Comparison of ENCODE assay signal across 1 cellular context in the genomic region with DNA sequence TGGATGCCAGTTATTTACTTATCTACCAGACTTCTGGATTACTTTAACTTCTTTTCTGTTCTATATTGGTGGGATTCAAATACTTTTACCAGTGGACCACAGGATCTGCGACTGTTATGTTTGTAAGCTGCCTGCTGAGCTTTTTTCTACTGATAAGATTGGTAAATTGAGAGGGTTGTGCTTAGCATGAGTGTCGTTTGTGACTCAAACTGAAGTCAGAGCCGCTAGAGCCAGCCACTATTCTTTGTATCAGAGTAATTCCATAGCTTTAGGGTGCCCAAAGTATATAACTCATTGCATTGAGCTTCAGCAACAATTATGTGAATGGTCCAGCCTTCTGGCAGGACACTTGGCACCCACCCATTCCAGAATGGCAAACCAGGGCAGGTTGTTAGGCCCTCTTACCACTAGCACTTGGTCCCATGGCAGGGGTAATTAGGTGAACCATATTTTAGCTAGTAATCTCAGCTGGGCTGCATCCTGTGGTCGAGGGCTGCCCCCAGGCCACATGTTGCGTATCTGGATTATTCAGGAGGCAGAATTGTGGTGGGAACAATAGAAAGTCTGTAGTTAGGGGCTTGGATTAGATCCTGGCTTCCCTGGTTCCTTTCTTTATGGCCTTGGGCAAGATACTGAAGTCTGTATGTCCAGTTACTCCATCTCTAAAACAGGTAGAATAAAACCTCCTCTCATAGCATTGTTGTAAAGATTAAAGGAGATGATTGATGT.
TF ChIP-seq lines count a peak whose summit lies in the region.

No MANE protein-coding gene starts in this region.

TF ChIP-seq in SK-N-SH, 30 proteins besides CTCF, POLR2A, EP300 and RAD21 (continued from another document):
- TF ChIP-seq, protein P1, sequence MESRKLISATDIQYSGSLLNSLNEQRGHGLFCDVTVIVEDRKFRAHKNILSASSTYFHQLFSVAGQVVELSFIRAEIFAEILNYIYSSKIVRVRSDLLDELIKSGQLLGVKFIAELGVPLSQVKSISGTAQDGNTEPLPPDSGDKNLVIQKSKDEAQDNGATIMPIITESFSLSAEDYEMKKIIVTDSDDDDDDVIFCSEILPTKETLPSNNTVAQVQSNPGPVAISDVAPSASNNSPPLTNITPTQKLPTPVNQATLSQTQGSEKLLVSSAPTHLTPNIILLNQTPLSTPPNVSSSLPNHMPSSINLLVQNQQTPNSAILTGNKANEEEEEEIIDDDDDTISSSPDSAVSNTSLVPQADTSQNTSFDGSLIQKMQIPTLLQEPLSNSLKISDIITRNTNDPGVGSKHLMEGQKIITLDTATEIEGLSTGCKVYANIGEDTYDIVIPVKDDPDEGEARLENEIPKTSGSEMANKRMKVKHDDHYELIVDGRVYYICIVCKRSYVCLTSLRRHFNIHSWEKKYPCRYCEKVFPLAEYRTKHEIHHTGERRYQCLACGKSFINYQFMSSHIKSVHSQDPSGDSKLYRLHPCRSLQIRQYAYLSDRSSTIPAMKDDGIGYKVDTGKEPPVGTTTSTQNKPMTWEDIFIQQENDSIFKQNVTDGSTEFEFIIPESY (IDR thresholded peaks at IDR 0.05; ENCODE audit: borderline replicate concordance, low read depth): no peak
- TF ChIP-seq CHD2 (IDR thresholded peaks at IDR 0.05; ENCODE audit: low read length, partially characterized antibody) (no peak), TEAD4 (IDR thresholded peaks at IDR 0.05; ENCODE audit: borderline replicate concordance, insufficient read depth) (no peak), RFX5 (IDR thresholded peaks at IDR 0.05; ENCODE audit: low read length) (no peak), NFIC (IDR thresholded peaks at IDR 0.05; ENCODE audit: borderline replicate concordance) (no peak), TCF12 (IDR thresholded peaks at IDR 0.05) (no peak), TAF1 (IDR thresholded peaks at IDR 0.05; ENCODE audit: borderline replicate concordance, low read depth, low read length) (no peak), RXRA (IDR thresholded peaks at IDR 0.05; ENCODE audit: borderline replicate concordance, low read depth) (no peak)
- TF ChIP-seq, protein P2, sequence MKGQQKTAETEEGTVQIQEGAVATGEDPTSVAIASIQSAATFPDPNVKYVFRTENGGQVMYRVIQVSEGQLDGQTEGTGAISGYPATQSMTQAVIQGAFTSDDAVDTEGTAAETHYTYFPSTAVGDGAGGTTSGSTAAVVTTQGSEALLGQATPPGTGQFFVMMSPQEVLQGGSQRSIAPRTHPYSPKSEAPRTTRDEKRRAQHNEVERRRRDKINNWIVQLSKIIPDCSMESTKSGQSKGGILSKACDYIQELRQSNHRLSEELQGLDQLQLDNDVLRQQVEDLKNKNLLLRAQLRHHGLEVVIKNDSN (IDR thresholded peaks at IDR 0.05; ENCODE audit: borderline replicate concordance, low read depth): no peak
- TF ChIP-seq, protein P3, sequence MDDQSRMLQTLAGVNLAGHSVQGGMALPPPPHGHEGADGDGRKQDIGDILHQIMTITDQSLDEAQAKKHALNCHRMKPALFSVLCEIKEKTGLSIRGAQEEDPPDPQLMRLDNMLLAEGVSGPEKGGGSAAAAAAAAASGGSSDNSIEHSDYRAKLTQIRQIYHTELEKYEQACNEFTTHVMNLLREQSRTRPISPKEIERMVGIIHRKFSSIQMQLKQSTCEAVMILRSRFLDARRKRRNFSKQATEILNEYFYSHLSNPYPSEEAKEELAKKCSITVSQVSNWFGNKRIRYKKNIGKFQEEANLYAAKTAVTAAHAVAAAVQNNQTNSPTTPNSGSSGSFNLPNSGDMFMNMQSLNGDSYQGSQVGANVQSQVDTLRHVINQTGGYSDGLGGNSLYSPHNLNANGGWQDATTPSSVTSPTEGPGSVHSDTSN (IDR thresholded peaks at IDR 0.05): no peak
